Comparison of ENCODE assay signal across 9 cellular contexts in the genomic region with DNA sequence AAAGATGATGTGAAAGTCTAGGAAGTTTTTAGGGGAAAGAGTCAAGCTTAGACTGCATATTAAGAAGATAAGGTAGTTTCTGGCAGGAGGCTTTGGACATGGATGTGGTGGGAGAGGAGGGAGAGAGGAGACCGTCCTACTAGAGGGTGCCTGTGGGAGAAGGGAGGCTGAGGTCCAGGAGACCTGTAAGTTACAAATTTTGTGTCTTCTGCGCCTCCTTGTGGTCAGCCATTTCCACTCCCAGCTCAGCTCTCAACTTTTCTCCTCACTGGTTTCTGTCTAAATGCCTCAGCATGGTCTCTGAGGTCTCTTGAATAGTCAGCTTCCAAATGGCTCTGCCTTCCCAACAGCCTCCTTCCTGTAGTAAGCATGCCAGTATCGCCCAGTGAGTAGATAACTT.
DNase-seq lines count a peak whose midpoint lies in the region; ATAC-seq and TF ChIP-seq lines count a peak whose summit lies in the region.
"Had no signal": no experiment of that assay in that cellular context is flagged by ENCODE, and none has a peak within 500 bp of the region (broad histone marks: within the 10 kb centered on the region; RNA-seq: fewer than 3 reads in every experiment).

No MANE protein-coding gene starts in this region.

- H3K27me3 Mint-ChIP-seq in MCF 10A (ENCODE audit: insufficient read depth, unreplicated experiment) = peaks cover 61% of the 10 kb centered on the region

- ATAC-seq in GM21529 (IDR thresholded peaks at IDR 0.05; ENCODE audit: unreplicated experiment) = no peak
- ATAC-seq in activated CD4-positive, CD25-positive, alpha-beta regulatory T cell treated with anti-CD3 and anti-CD28 coated beads, Interleukin-2, amount 50 U/mL, for 24 hours = no peak

- no peak for TF ChIP-seq POLR2A in breast epithelium (IDR thresholded peaks at IDR 0.05)
- TF ChIP-seq POLR2A in NB4 (IDR thresholded peaks at IDR 0.05; ENCODE audit: extremely low read depth, insufficient read length) = no peak
- no peak for TF ChIP-seq POLR2A in adrenal gland (IDR thresholded peaks at IDR 0.05)
- TF ChIP-seq POLR2A in testis (IDR thresholded peaks at IDR 0.05) = no peak

- intact Hi-C loops in MCF 10A (cut with micrococcal nuclease) (loop anchor here (1.0 to 5.0 kb wide), 2 partner anchors 864 to 1483 kb away; no protein-coding TSS in a partner anchor), breast epithelium (cut with DNase I; ENCODE audit: low total_unique reads) (loop anchor here (5.0 kb wide), 1 partner anchor 323 kb away; no protein-coding TSS in a partner anchor), adrenal gland (cut with DNase I) (no loop called here), testis (cut with DNase I; ENCODE audit: low total_unique reads) (no loop called here)

- H3K9me3 ChIP-seq in breast epithelium = no peaks in the 10 kb centered on the region
- H3K9me3 ChIP-seq in adrenal gland (replicated peaks in 1 of 3) = no peaks in the 10 kb centered on the region
- H3K9me3 ChIP-seq in testis = no peaks in the 10 kb centered on the region

- no peaks in the 10 kb centered on the region for H3K36me3 ChIP-seq in breast epithelium
- H3K36me3 ChIP-seq in adrenal gland (replicated peaks in 1 of 2) = no peaks in the 10 kb centered on the region
- H3K36me3 ChIP-seq in testis (ENCODE audit: low read depth, missing control alignments) = no peaks in the 10 kb centered on the region

- WGBS in adrenal gland, 4 donors = 49 to 71% (median 55%) methylated on average over 3 of the region's 3 CpGs
- 65 to 75% methylated on average over 3 of the region's 3 CpGs for whole genome bisulfite sequencing in testis, 2 donors

- H3K4me1 Mint-ChIP-seq in MCF 10A (ENCODE audit: insufficient read depth, unreplicated experiment) = no peaks in the 10 kb centered on the region

- H3K9me3 Mint-ChIP-seq in MCF 10A (ENCODE audit: unreplicated experiment) = no peaks in the 10 kb centered on the region

- H3K27ac Mint-ChIP-seq in MCF 10A (ENCODE audit: low read depth, unreplicated experiment) = no peak overlapping the region
- H3K27ac Mint-ChIP-seq: activated naive CD8-positive, alpha-beta T cell had no signal

- H3K4me1 ChIP-seq in breast epithelium = no peaks in the 10 kb centered on the region
- H3K4me1 ChIP-seq in adrenal gland (replicated peaks in 1 of 2) = no peaks in the 10 kb centered on the region
- no peaks in the 10 kb centered on the region for H3K4me1 ChIP-seq in testis

- peak; percentile 59 for DNase-seq in MCF 10A (ENCODE audit: unreplicated experiment)
- DNase-seq in breast epithelium (ENCODE audit: low spot score in 2 of 2) = no peak
- peak; percentile 51 for DNase-seq in NB4 (ENCODE audit: low read depth)
- DNase-seq in adrenal gland = peak; percentile 25 to 70 (median 46)
- DNase-seq in iris pigment epithelial cell (ENCODE audit: low read depth) = peak; percentile 43
- peak; percentile 61 for DNase-seq in testis

- H3K27me3 ChIP-seq in breast epithelium (no peaks in the 10 kb centered on the region), adrenal gland (no peaks in the 10 kb centered on the region), testis (no peaks in the 10 kb centered on the region)

- no TSS peak for BruUV-seq in MCF 10A (replicated peaks; lab: Mats Ljungman, UMichigan)

- peak; percentile 66 for TF ChIP-seq CTCF in MCF 10A (IDR thresholded peaks at IDR 0.05; ENCODE audit: unreplicated experiment)
- peak in 1 of 3 donors; percentile 38 for TF ChIP-seq CTCF in breast epithelium (IDR thresholded peaks at IDR 0.05)
- TF ChIP-seq CTCF in NB4 (IDR thresholded peaks at IDR 0.05; ENCODE audit: low read depth, low read length) = peak; percentile 69
- peak; percentile 28 to 56 (median 51) for TF ChIP-seq CTCF in adrenal gland (IDR thresholded peaks at IDR 0.05)
- TF ChIP-seq CTCF in testis (IDR thresholded peaks at IDR 0.05) = peak in 2 of 3 experiments; percentile 19 to 37

- no peak overlapping the region for H3K4me3 Mint-ChIP-seq in MCF 10A (ENCODE audit: unreplicated experiment)
- H3K4me3 Mint-ChIP-seq: activated naive CD8-positive, alpha-beta T cell had no signal

- H3K36me3 Mint-ChIP-seq in MCF 10A (ENCODE audit: insufficient read depth, unreplicated experiment) = no peaks in the 10 kb centered on the region
- H3K36me3 Mint-ChIP-seq: activated naive CD8-positive, alpha-beta T cell had no signal

- no peak overlapping the region for H3K27ac ChIP-seq in breast epithelium
- H3K27ac ChIP-seq in adrenal gland = no peak overlapping the region
- H3K27ac ChIP-seq in testis = no peak overlapping the region

- POLR2A ChIA-PET in MCF 10A (lab: Yijun Ruan, JAX) = no interaction called here

- CTCF ChIA-PET in MCF 10A (lab: Yijun Ruan, JAX) = interaction anchor here (0.6 to 3.2 kb wide), 12 partner anchors 10 to 1842 kb away, joined by 3 to 17 read pairs (median 4); no protein-coding TSS in a partner anchor

- H3K4me3 ChIP-seq in breast epithelium (no peak overlapping the region), NB4 (ENCODE audit: low read depth, low read length) (no peak overlapping the region), adrenal gland (no peak overlapping the region), testis (no peak overlapping the region)

Comparison
In these comparisons a context has a peak if more than half of its experiments do, and no peak if none do; other contexts are left out.
1. DNase-seq: peak in MCF 10A (single experiment), NB4 (single experiment), adrenal gland (7 of 7), iris pigment epithelial cell (single experiment) and testis (single experiment); none in breast epithelium (0 of 2).
2. intact Hi-C loops: an anchor here in MCF 10A (1.0 to 5.0 kb wide) and breast epithelium (5.0 kb wide); none called in adrenal gland and testis.